In the genomic region with DNA sequence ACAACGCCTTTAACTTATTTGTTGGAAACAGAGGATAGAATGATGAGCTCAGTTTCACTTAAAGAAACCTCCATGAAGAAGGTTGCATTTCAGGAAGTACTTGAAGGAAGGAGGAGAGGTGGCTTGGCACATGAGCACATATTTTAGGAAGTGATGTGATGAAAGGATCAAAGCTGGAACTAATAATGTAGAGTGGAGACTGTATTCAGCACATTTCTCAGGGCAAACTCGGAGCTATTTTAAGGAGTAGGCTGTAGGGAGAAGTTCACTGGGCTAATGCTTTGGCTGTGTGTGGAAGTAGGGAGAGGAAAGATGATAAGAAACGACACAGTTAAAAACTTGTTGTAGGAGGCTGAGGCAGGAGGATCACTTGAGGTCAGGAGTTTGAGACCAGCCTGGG, we compare ENCODE assay signal across 15 cellular contexts.
"Had no signal": no experiment of that assay in that cellular context is flagged by ENCODE, and none has a peak within 500 bp of the region (broad histone marks: within the 10 kb centered on the region; RNA-seq: fewer than 3 reads in every experiment).

No MANE protein-coding gene starts in this region.

- H3K4me3 ChIP-seq: dorsolateral prefrontal cortex, lower lobe of right lung, thoracic aorta, upper lobe of left lung had no signal

- H3K4me3 Mint-ChIP-seq: activated B cell treated with CpG ODN at 0.5 μM for 24 hours; activated CD4-positive, alpha-beta memory T cell treated with anti-CD3 and anti-CD28 coated beads, Interleukin-2, amount 10 ng/mL, durations not matched to agents 7 days and 5 days; activated CD8-positive, alpha-beta memory T cell treated with anti-CD3 and anti-CD28 coated beads, Interleukin-2, amount 10 ng/mL, durations not matched to agents 7 days and 5 days; activated naive CD8-positive, alpha-beta T cell; mesothelial cell of epicardium; nephron; stimulated activated naive B cell treated with anti-CD40 and anti-IgM and Interleukin-4, amounts not matched to agents 10 μg/mL and 1 μg/mL and 100 μg/mL, for 72 hours had no signal

- DNase-seq: activated B cell treated with CpG ODN at 0.5 μM for 24 hours; activated CD4-positive, alpha-beta memory T cell treated with anti-CD3 and anti-CD28 coated beads, Interleukin-2, amount 10 ng/mL, durations not matched to agents 7 days and 5 days; activated CD4-positive, alpha-beta T cell treated with anti-CD3 and anti-CD28 coated beads for 4 hours; activated CD8-positive, alpha-beta memory T cell treated with anti-CD3 and anti-CD28 coated beads, Interleukin-2, amount 10 ng/mL, durations not matched to agents 7 days and 5 days; dorsolateral prefrontal cortex; lower lobe of right lung; nucleus accumbens; posterior cingulate gyrus; stimulated activated naive B cell treated with anti-CD40 and anti-IgM and Interleukin-4, amounts not matched to agents 10 μg/mL and 1 μg/mL and 100 μg/mL, for 72 hours; T-helper 9 cell; upper lobe of left lung had no signal

- H3K9me3 Mint-ChIP-seq: activated B cell treated with CpG ODN at 0.5 μM for 24 hours; activated CD4-positive, alpha-beta memory T cell treated with anti-CD3 and anti-CD28 coated beads, Interleukin-2, amount 10 ng/mL, durations not matched to agents 7 days and 5 days; mesothelial cell of epicardium; nephron; stimulated activated naive B cell treated with anti-CD40 and anti-IgM and Interleukin-4, amounts not matched to agents 10 μg/mL and 1 μg/mL and 100 μg/mL, for 72 hours had no signal

- H3K4me1 ChIP-seq: lower lobe of right lung had no signal

- H3K36me3 Mint-ChIP-seq: activated CD8-positive, alpha-beta memory T cell treated with anti-CD3 and anti-CD28 coated beads, Interleukin-2, amount 10 ng/mL, durations not matched to agents 7 days and 5 days; mesothelial cell of epicardium; stimulated activated naive B cell treated with anti-CD40 and anti-IgM and Interleukin-4, amounts not matched to agents 10 μg/mL and 1 μg/mL and 100 μg/mL, for 72 hours had no signal

- H3K27ac ChIP-seq: lower lobe of right lung, thoracic aorta, upper lobe of left lung had no signal

- H3K27me3 ChIP-seq: dorsolateral prefrontal cortex, upper lobe of left lung had no signal

- H3K9me3 ChIP-seq: lower lobe of right lung, thoracic aorta, upper lobe of left lung had no signal

- H3K27me3 Mint-ChIP-seq: activated CD4-positive, alpha-beta memory T cell treated with anti-CD3 and anti-CD28 coated beads, Interleukin-2, amount 10 ng/mL, durations not matched to agents 7 days and 5 days; activated CD8-positive, alpha-beta memory T cell treated with anti-CD3 and anti-CD28 coated beads, Interleukin-2, amount 10 ng/mL, durations not matched to agents 7 days and 5 days; activated naive CD8-positive, alpha-beta T cell; stimulated activated naive B cell treated with anti-CD40 and anti-IgM and Interleukin-4, amounts not matched to agents 10 μg/mL and 1 μg/mL and 100 μg/mL, for 72 hours had no signal

- H3K36me3 ChIP-seq: lower lobe of right lung, thoracic aorta, upper lobe of left lung had no signal

- H3K4me1 Mint-ChIP-seq: activated B cell treated with CpG ODN at 0.5 μM for 24 hours; activated CD4-positive, alpha-beta memory T cell treated with anti-CD3 and anti-CD28 coated beads, Interleukin-2, amount 10 ng/mL, durations not matched to agents 7 days and 5 days; activated CD8-positive, alpha-beta memory T cell treated with anti-CD3 and anti-CD28 coated beads, Interleukin-2, amount 10 ng/mL, durations not matched to agents 7 days and 5 days; mesothelial cell of epicardium; stimulated activated naive B cell treated with anti-CD40 and anti-IgM and Interleukin-4, amounts not matched to agents 10 μg/mL and 1 μg/mL and 100 μg/mL, for 72 hours had no signal

- ATAC-seq: activated CD8-positive, alpha-beta memory T cell treated with anti-CD3 and anti-CD28 coated beads, Interleukin-2, amount 10 ng/mL, durations not matched to agents 7 days and 5 days; stimulated activated naive B cell treated with anti-CD40 and anti-IgM and Interleukin-4, amounts not matched to agents 10 μg/mL and 1 μg/mL and 100 μg/mL, for 72 hours had no signal

- H3K27ac Mint-ChIP-seq: activated B cell treated with CpG ODN at 0.5 μM for 24 hours; activated CD4-positive, alpha-beta memory T cell treated with anti-CD3 and anti-CD28 coated beads, Interleukin-2, amount 10 ng/mL, durations not matched to agents 7 days and 5 days; activated CD8-positive, alpha-beta memory T cell treated with anti-CD3 and anti-CD28 coated beads, Interleukin-2, amount 10 ng/mL, durations not matched to agents 7 days and 5 days; activated naive CD8-positive, alpha-beta T cell; mesothelial cell of epicardium; nephron; stimulated activated naive B cell treated with anti-CD40 and anti-IgM and Interleukin-4, amounts not matched to agents 10 μg/mL and 1 μg/mL and 100 μg/mL, for 72 hours had no signal
